16 cellular contexts compared by ENCODE assay signal in the genomic region with DNA sequence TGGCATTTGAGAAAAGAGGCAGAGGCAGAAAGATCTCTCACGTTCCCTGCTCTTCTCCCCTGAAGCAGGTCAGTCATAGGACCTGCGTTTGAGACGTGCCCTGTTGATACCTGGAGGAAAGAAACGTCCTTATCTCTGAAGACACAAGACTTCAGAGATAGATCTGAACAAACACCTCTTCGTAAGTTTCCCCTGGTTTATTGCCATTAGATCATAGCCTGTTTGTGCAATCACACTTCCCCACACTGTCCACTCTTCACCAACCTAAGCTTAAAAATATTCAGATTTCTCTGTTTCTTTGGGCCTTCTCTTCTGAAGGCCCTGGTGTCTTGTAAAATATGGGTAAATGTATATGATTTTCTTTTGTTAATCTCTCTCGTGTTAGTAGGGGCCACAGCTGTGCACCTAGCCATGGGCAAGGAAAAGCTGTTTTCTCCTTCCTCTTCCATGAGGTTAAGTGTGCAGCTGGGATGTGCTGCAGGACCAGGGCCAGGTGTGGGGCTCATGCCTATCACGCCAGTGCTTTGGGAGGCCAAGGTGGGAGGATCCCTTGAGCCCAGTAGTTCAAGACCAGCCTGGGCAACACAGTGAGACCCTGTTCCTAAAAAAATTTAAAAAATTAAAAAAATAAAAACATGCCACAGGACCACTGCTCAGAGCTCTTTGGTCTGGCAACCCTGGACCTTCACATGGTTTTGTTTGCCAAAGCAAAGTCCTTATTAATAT. TPM values are rescaled to one million over a fixed set of nuclear protein-coding genes. Genes with fewer than 3 reads are reported as not detected.
A peak's percentile ranks its signal among the peaks of the same experiment; 100 is the strongest.
DNase-seq lines count a peak whose midpoint lies in the region; ATAC-seq, FAIRE-seq and TF ChIP-seq lines count a peak whose summit lies in the region.
"Had no signal": no experiment of that assay in that cellular context is flagged by ENCODE, and none has a peak within 500 bp of the region (broad histone marks: within the 10 kb centered on the region; RNA-seq: fewer than 3 reads in every experiment).

No MANE protein-coding gene starts in this region.

- H3K27me3 ChIP-seq in Caco-2 (replicated peaks; ENCODE audit: control insufficient read depth, insufficient read depth, low read length), result no peaks in the 10 kb centered on the region
- no peaks in the 10 kb centered on the region for H3K27me3 ChIP-seq in endodermal cell (ENCODE audit: control insufficient read depth, insufficient read depth, low read length, poor library complexity, severe bottlenecking)
- H3K27me3 ChIP-seq in HepG2 (ENCODE audit: control insufficient read depth in 1 of 2, insufficient read depth in 2 of 2, low read length in 2 of 2), result peaks cover 5 to 15% of the 10 kb centered on the region in 2 experiments; a peak in 3 of 5 replicates
- H3K27me3 ChIP-seq in smooth muscle cell (ENCODE audit: low read depth), result no peaks in the 10 kb centered on the region
- H3K27me3 ChIP-seq: BLaER1 had no signal

- peaks cover 52% of the 10 kb centered on the region for H3K4me1 Mint-ChIP-seq in Caco-2 (ENCODE audit: low read depth, unreplicated experiment)
- H3K4me1 Mint-ChIP-seq in endodermal cell, result peaks cover 42% of the 10 kb centered on the region

- intact Hi-C loops in Caco-2 (cut with micrococcal nuclease; ENCODE audit: unreplicated experiment) (no loop called here), HepG2 (cut with micrococcal nuclease; ENCODE audit: unreplicated experiment) (no loop called here)

- ATAC-seq in HepG2, result no peak

- H3K9ac ChIP-seq in endodermal cell (ENCODE audit: extremely low read depth, low read length, poor library complexity, severe bottlenecking) (no peak overlapping the region), HepG2 (ENCODE audit: insufficient read depth, low read depth, low read length) (no peak overlapping the region), smooth muscle cell (ENCODE audit: low read depth) (no peak overlapping the region)
- H3K9ac ChIP-seq: BLaER1, GM23248 had no signal

- FAIRE-seq in HepG2 (lab: Jason Lieb, UNC), result no peak
- FAIRE-seq: GM18507 had no signal

- H3F3A ChIP-seq in smooth muscle cell (ENCODE audit: low read depth), result peaks cover 12% of the 10 kb centered on the region

- DNase-seq in Caco-2, result no peak
- peak; percentile 22 for DNase-seq in endodermal cell
- DNase-seq in HepG2 (ENCODE audit: low spot score), result no peak
- no peak for DNase-seq in smooth muscle cell (lab: John Stamatoyannopoulos, UW; ENCODE audit: unreplicated experiment)
- no peak for DNase-seq in NCI-H1694 (lab: John Stamatoyannopoulos, UW)
- DNase-seq in NCI-H2227 (lab: John Stamatoyannopoulos, UW; ENCODE audit: unreplicated experiment), result no peak
- DNase-seq in GM13977 (ENCODE audit: low spot score), result no peak
- DNase-seq: AML-193; CD8-positive, alpha-beta memory T cell; DMS53; GM23248; H7 had no signal

- no peak for TF ChIP-seq RAD21 in HepG2 (CRISPR knock-in tag; IDR thresholded peaks at IDR 0.05)

- 82 to 90% methylated on average over 2 to 7 of the region's 7 CpGs for WGBS in endodermal cell (ENCODE audit: insufficient coverage in 1 of 2, insufficient read length in 1 of 2), 2 experiments
- WGBS in HepG2 (ENCODE audit: low lambda C conversion rate), result 22% methylated on average over 7 of the region's 7 CpGs
- WGBS in smooth muscle cell (ENCODE audit: low lambda C conversion rate), result 67% methylated on average over 7 of the region's 7 CpGs

- TF ChIP-seq CTCF in Caco-2 (IDR thresholded peaks at IDR 0.05; ENCODE audit: insufficient read depth in 1 of 2, low read depth in 1 of 2, low read length in 1 of 2, severe bottlenecking in 1 of 2, unreplicated experiment in 1 of 2), result no peak
- TF ChIP-seq CTCF in endodermal cell (conservative IDR thresholded peaks at IDR 0.05), result no peak
- TF ChIP-seq CTCF in HepG2 (CRISPR knock-in tag; IDR thresholded peaks at IDR 0.05), result no peak
- no peak for TF ChIP-seq CTCF in smooth muscle cell (IDR thresholded peaks at IDR 0.05; ENCODE audit: borderline replicate concordance, insufficient read depth, poor library complexity, severe bottlenecking)
- no peak for TF ChIP-seq CTCF in GM13977 (IDR thresholded peaks at IDR 0.05; ENCODE audit: extremely low read depth, insufficient read depth, missing control alignments)

- H3K36me3 ChIP-seq in Caco-2 (ENCODE audit: control insufficient read depth, insufficient read depth, low read length), result no peaks in the 10 kb centered on the region; the same call in 1 of the 2 replicates
- H3K36me3 ChIP-seq in endodermal cell (ENCODE audit: control insufficient read depth, insufficient read depth, low read length), result no peaks in the 10 kb centered on the region
- no peaks in the 10 kb centered on the region for H3K36me3 ChIP-seq in HepG2 (replicated peaks in 1 of 2; ENCODE audit: control insufficient read depth in 1 of 2, insufficient read depth in 2 of 2, low read length in 2 of 2)
- H3K36me3 ChIP-seq in smooth muscle cell (ENCODE audit: low read depth), result no peaks in the 10 kb centered on the region
- H3K36me3 ChIP-seq: BLaER1 had no signal

- H3K9me3 Mint-ChIP-seq in Caco-2 (ENCODE audit: unreplicated experiment) (peaks cover 9% of the 10 kb centered on the region), endodermal cell (no peaks in the 10 kb centered on the region)
- H3K9me3 Mint-ChIP-seq: CD8-positive, alpha-beta memory T cell; IgD-negative memory B cell had no signal

- POLR2A ChIA-PET in Caco-2 (lab: Charles Lee) (no interaction called here), HepG2 (lab: Yijun Ruan, JAX) (interaction anchor here (1.2 kb wide), 1 partner anchor 131 kb away, joined by 3 read pairs; no protein-coding TSS in a partner anchor)

- no peaks in the 10 kb centered on the region for H4K20me1 ChIP-seq in HepG2 (ENCODE audit: insufficient read depth, low read length)
- H4K20me1 ChIP-seq in smooth muscle cell (ENCODE audit: low read depth), result no peaks in the 10 kb centered on the region
- H4K20me1 ChIP-seq: BLaER1 had no signal

- H3K27me3 Mint-ChIP-seq in Caco-2 (ENCODE audit: insufficient read depth, unreplicated experiment), result no peaks in the 10 kb centered on the region
- no peaks in the 10 kb centered on the region for H3K27me3 Mint-ChIP-seq in endodermal cell (ENCODE audit: insufficient read depth)
- H3K27me3 Mint-ChIP-seq: IgD-negative memory B cell had no signal

- in situ Hi-C loops in HepG2 (cut with HindIII; ENCODE audit: extremely low pct_ligation_motif_present, low pct_unique_long_range_greater_than_20kb), result no loop called here
- in situ Hi-C loops in GM13977 (cut with MboI; ENCODE audit: low pct_unique_long_range_greater_than_20kb, low sequenced_read_pairs, unreplicated experiment), result no loop called here

- H2AFZ ChIP-seq in HepG2 (ENCODE audit: low read length) (no peak overlapping the region), smooth muscle cell (ENCODE audit: low read depth) (peak overlapping the region; percentile 26)
- H2AFZ ChIP-seq: GM23248 had no signal

- H3K4me1 ChIP-seq in Caco-2, result peaks cover 54% of the 10 kb centered on the region
- peaks cover 10% of the 10 kb centered on the region for H3K4me1 ChIP-seq in endodermal cell (ENCODE audit: control insufficient read depth, insufficient read depth, low read length)
- H3K4me1 ChIP-seq in HepG2 (ENCODE audit: insufficient read depth, low read length), result peaks cover 16% of the 10 kb centered on the region
- peaks cover 16% of the 10 kb centered on the region for H3K4me1 ChIP-seq in smooth muscle cell (ENCODE audit: low read depth)

- CTCF ChIA-PET in Caco-2 (lab: Charles Lee) (interaction anchor here (1.0 to 1.3 kb wide), 2 partner anchors 42 to 125 kb away, joined by 3 to 5 read pairs; no protein-coding TSS in a partner anchor), HepG2 (lab: Yijun Ruan, JAX; ENCODE audit: low intra/inter-chr PET ratio, low total read pairs) (no interaction called here)

- TF ChIP-seq POLR2A in HepG2 (IDR thresholded peaks at IDR 0.05; ENCODE audit: insufficient read depth in 1 of 2, low read depth in 2 of 2, low read length in 2 of 2), result no peak

- H3K79me2 ChIP-seq in HepG2 (ENCODE audit: insufficient read depth, low read length) (no peaks in the 10 kb centered on the region), smooth muscle cell (ENCODE audit: low read depth) (no peaks in the 10 kb centered on the region)

- no peaks in the 10 kb centered on the region for H3K9me3 ChIP-seq in Caco-2
- H3K9me3 ChIP-seq in endodermal cell (ENCODE audit: control insufficient read depth, low read length), result no peaks in the 10 kb centered on the region
- H3K9me3 ChIP-seq in HepG2 (ENCODE audit: low read length), result no peaks in the 10 kb centered on the region
- H3K9me3 ChIP-seq in smooth muscle cell (replicated peaks; ENCODE audit: low read depth), result no peaks in the 10 kb centered on the region
- H3K9me3 ChIP-seq: BLaER1 had no signal

- no peak overlapping the region for H3K27ac ChIP-seq in endodermal cell (ENCODE audit: low read depth, low read length)
- no peak overlapping the region for H3K27ac ChIP-seq in HepG2 (ENCODE audit: extremely low read length, insufficient read depth, low read length)
- peak overlapping the region; percentile 37 for H3K27ac ChIP-seq in smooth muscle cell (ENCODE audit: low read depth)
- H3K27ac ChIP-seq: 22Rv1, BLaER1, GM23248 had no signal

- H3K36me3 Mint-ChIP-seq in Caco-2 (ENCODE audit: insufficient read depth, unreplicated experiment) (no peaks in the 10 kb centered on the region), endodermal cell (ENCODE audit: low read depth) (no peaks in the 10 kb centered on the region)
- H3K36me3 Mint-ChIP-seq: CD8-positive, alpha-beta memory T cell; IgD-negative memory B cell had no signal

- no peak overlapping the region for H3K4me3 ChIP-seq in Caco-2 (ENCODE audit: low read depth, low read length)
- H3K4me3 ChIP-seq in endodermal cell (ENCODE audit: low read length), result no peak overlapping the region
- H3K4me3 ChIP-seq in HepG2 (replicated peaks in 1 of 3; ENCODE audit: insufficient read depth in 1 of 3, low read depth in 2 of 3, low read length in 3 of 3), result no peak overlapping the region
- no peak overlapping the region for H3K4me3 ChIP-seq in smooth muscle cell
- H3K4me3 ChIP-seq: BLaER1, GM23248 had no signal

- TF ChIP-seq EP300 in HepG2 (IDR thresholded peaks at IDR 0.05; ENCODE audit: low read depth in 2 of 2, low read length in 2 of 2), result no peak
- TF ChIP-seq EP300 in HepG2 (CRISPR knock-in tag; IDR thresholded peaks at IDR 0.05; ENCODE audit: borderline replicate concordance), result no peak

- H3K4me3 Mint-ChIP-seq in Caco-2 (ENCODE audit: unreplicated experiment) (peak overlapping the region; percentile 17), endodermal cell (no peak overlapping the region)
- H3K4me3 Mint-ChIP-seq: IgD-negative memory B cell had no signal

- BruUV-seq in Caco-2 (replicated peaks; lab: Mats Ljungman, UMichigan) (no TSS peak), HepG2 (replicated peaks; lab: Mats Ljungman, UMichigan) (no TSS peak)

- H3K4me2 ChIP-seq in HepG2 (ENCODE audit: low read depth, low read length), result no peak overlapping the region
- no peak overlapping the region for H3K4me2 ChIP-seq in smooth muscle cell
- H3K4me2 ChIP-seq: BLaER1 had no signal

- H3K27ac Mint-ChIP-seq in Caco-2 (ENCODE audit: unreplicated experiment) (peak overlapping the region; percentile 65), endodermal cell (no peak overlapping the region)
- H3K27ac Mint-ChIP-seq: CD8-positive, alpha-beta memory T cell had no signal

RNA-seq across cellular contexts. Expression of gene SLC22A2, which starts 4.8 kb away (rescaled TPM):
- total RNA-seq in Caco-2 (2022) (0.19 TPM in 1 of 2 replicates, not detected in the other), endodermal cell (under 1 TPM; 0.64 to 1.00 TPM), HepG2 (2016; rRNA removed; fragmentation: Illumina TruSeq; extraction: Trizol) (not detected in 2 replicates), smooth muscle cell (3.5 and 7.0 TPM in 2 replicates)
- polyA plus RNA-seq in endodermal cell (2013, experiment 1 of 2), result not detected
- not detected for polyA plus RNA-seq in endodermal cell (2013, experiment 2 of 2)
- total RNA-seq in HepG2 (2016; cell fraction: cytosol; rRNA removed; fragmentation: Illumina TruSeq; extraction: Trizol; ENCODE audit: low read depth), result not detected in 2 replicates
- total RNA-seq in HepG2 (2016; cell fraction: insoluble cytoplasmic fraction; rRNA removed; fragmentation: Illumina TruSeq; extraction: Trizol), result not detected in 2 replicates
- not detected in 2 replicates for total RNA-seq in HepG2 (2016; cell fraction: membrane; rRNA removed; fragmentation: Illumina TruSeq; extraction: Trizol)
- total RNA-seq in HepG2 (2016; cell fraction: nucleus; rRNA removed; fragmentation: Illumina TruSeq; extraction: Trizol), result not detected in 2 replicates
- polyA plus RNA-seq in HepG2 (2011; rRNA removed) (not detected in 2 replicates), smooth muscle cell (5.8 and 7.0 TPM in 2 replicates)
- not detected in 2 replicates for polyA plus RNA-seq in HepG2 (2011; cell fraction: cytosol; rRNA removed)
- not detected in 2 replicates for polyA plus RNA-seq in HepG2 (2011; cell fraction: nucleus; rRNA removed)
- polyA plus RNA-seq in HepG2 (2012), result not detected in 2 replicates
- not detected in 2 replicates for polyA plus RNA-seq in HepG2 (2016; cell fraction: cytosol; fragmentation: Illumina TruSeq; extraction: Trizol; ENCODE audit: low read depth)
- not detected in 2 replicates for polyA plus RNA-seq in HepG2 (2016; cell fraction: insoluble cytoplasmic fraction; fragmentation: Illumina TruSeq; extraction: Trizol; ENCODE audit: low read depth)
- polyA plus RNA-seq in HepG2 (2016; cell fraction: membrane; fragmentation: Illumina TruSeq; extraction: Trizol; ENCODE audit: low read depth), result not detected in 2 replicates
- polyA plus RNA-seq in HepG2 (2016; cell fraction: nucleus; fragmentation: Illumina TruSeq; extraction: Trizol; ENCODE audit: insufficient read depth, low read depth), result not detected in 2 replicates
- not detected in 2 replicates for polyA minus RNA-seq in HepG2 (2011; rRNA and poly(A)+ RNA removed; ENCODE audit: low replicate concordance)
- polyA minus RNA-seq in HepG2 (2011; cell fraction: cytosol; rRNA and poly(A)+ RNA removed), result not detected in 2 replicates
- not detected in 2 replicates for polyA minus RNA-seq in HepG2 (2011; cell fraction: nucleus; rRNA and poly(A)+ RNA removed)
- total RNA-seq: CD8-positive, alpha-beta memory T cell; GM23248 had no signal
- polyA plus RNA-seq: CD8-positive, alpha-beta memory T cell; GM23248; IgD-negative memory B cell had no signal
